8 cellular contexts compared by ENCODE assay signal in the genomic region with DNA sequence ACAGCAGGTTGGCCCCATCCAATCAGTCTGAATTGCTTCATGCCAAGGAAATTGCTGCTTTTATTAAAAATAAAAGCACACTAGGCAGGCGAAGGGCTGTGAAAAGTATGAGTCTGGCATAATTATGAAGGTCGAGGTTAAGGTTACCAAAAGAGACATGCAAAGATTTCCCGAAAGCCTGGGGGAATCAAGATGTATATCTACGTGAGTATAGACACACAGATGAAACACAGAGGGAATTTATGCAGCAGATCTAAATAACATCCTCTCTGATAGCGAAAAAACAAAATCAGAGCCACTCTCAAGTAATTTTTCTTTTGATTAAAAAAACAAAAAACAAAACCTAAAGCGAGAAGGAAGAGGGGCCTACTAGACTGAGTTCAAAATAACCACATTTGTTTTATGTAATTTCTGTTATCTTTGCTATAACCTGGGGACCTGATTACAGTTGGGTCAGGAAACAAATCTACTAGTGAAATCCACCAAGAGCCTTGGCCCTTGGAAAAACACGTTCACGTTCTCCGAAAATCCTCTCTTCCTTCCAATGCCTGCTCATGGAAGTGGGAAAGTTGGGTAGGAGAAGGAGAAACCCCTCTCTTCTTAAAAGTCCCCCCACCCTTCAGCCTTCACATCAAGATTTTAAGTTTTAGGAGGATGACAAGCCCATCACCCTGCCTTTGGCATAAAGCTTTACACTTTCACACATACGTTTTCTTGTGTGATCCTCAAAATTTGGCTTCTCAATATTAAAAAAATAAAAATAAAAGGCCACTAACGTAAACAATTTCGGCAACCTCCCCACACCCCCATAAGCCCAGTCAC. TPM values are rescaled to one million over a fixed set of nuclear protein-coding genes. Genes with fewer than 3 reads are reported as not detected.
DNase-seq lines count a peak whose midpoint lies in the region; ATAC-seq and TF ChIP-seq lines count a peak whose summit lies in the region.

No MANE protein-coding gene starts in this region.

- H3K4me3 ChIP-seq in CD8-positive, alpha-beta T cell (ENCODE audit: low read depth, low read length) = peak overlapping the region; percentile 83
- H3K4me3 ChIP-seq in Peyer's patch (peak overlapping the region; percentile 93 to 99 (median 98)), epithelial cell of proximal tubule (ENCODE audit: low read depth, low read length) (peak overlapping the region; percentile 75), ovary (peak overlapping the region; percentile 96)

- H3K4me1 ChIP-seq in CD8-positive, alpha-beta T cell (ENCODE audit: insufficient read depth, low read length) = peaks cover 58% of the 10 kb centered on the region
- H3K4me1 ChIP-seq in Peyer's patch (peaks cover 0 to 51% (median 0%) of the 10 kb centered on the region in 4 donors), ovary (ENCODE audit: insufficient read depth) (peaks cover 14% of the 10 kb centered on the region)

- H3K27me3 Mint-ChIP-seq in CD8-positive, alpha-beta T cell (ENCODE audit: low read depth) = no peaks in the 10 kb centered on the region

- intact Hi-C loops in CD8-positive, alpha-beta T cell (cut with DNase I, micrococcal nuclease) = loop anchor here (1.0 to 10.0 kb wide), 9 partner anchors 8 to 653 kb away; a partner anchor contains a TSS
- intact Hi-C loops in ovary (cut with DNase I) = no loop called here

- H3K36me3 Mint-ChIP-seq in CD8-positive, alpha-beta T cell = peaks cover 63% of the 10 kb centered on the region

- TF ChIP-seq POLR2A in Peyer's patch (IDR thresholded peaks at IDR 0.05) (no peak), ovary (IDR thresholded peaks at IDR 0.05) (no peak)

- H3K27me3 ChIP-seq in CD8-positive, alpha-beta T cell (ENCODE audit: insufficient read depth, low read length) = no peaks in the 10 kb centered on the region
- H3K27me3 ChIP-seq in Peyer's patch = no peaks in the 10 kb centered on the region
- no peaks in the 10 kb centered on the region for H3K27me3 ChIP-seq in ovary

- no peaks in the 10 kb centered on the region for H3K9me3 Mint-ChIP-seq in CD8-positive, alpha-beta T cell

- 9 to 11% (median 9%) methylated on average over 12 of the region's 12 CpGs for WGBS in ovary, 3 donors

- ATAC-seq in CD8-positive, alpha-beta T cell = no peak
- no peak for ATAC-seq in HG02884 (IDR thresholded peaks at IDR 0.05; ENCODE audit: unreplicated experiment)

- CTCF ChIA-PET in CD8-positive, alpha-beta T cell (lab: Charles Lee) = interaction anchor here (0.7 to 7.9 kb wide), 4 partner anchors 45 to 82 kb away, joined by 3 to 51 read pairs (median 24); no protein-coding TSS in a partner anchor

- peak overlapping the region; percentile 58 for H3K27ac ChIP-seq in CD8-positive, alpha-beta T cell (ENCODE audit: low read depth, low read length)
- H3K27ac ChIP-seq in Peyer's patch (peak overlapping the region in 3 of 4 donors; percentile 90 to 94 (median 93)), ovary (peak overlapping the region in 1 of 2 donors; percentile 94)

- no peak for TF ChIP-seq CTCF in CD8-positive, alpha-beta T cell (IDR thresholded peaks at IDR 0.05)
- no peak for TF ChIP-seq CTCF in Peyer's patch (IDR thresholded peaks at IDR 0.05)
- no peak for TF ChIP-seq CTCF in epithelial cell of proximal tubule (conservative IDR thresholded peaks at IDR 0.05; ENCODE audit: low read depth, low read length)
- TF ChIP-seq CTCF in ovary (IDR thresholded peaks at IDR 0.05) = no peak

- H3K27ac Mint-ChIP-seq in CD8-positive, alpha-beta T cell = peak overlapping the region; percentile 97

- TF ChIP-seq EP300 in ovary (IDR thresholded peaks at IDR 0.05) = no peak

- POLR2A ChIA-PET in CD8-positive, alpha-beta T cell (lab: Charles Lee) = interaction anchor here (0.6 to 2.7 kb wide), 7 partner anchors 8 to 205 kb away, joined by 3 to 13 read pairs (median 3); a partner anchor contains a TSS

- peaks cover 4% of the 10 kb centered on the region for H3K36me3 ChIP-seq in CD8-positive, alpha-beta T cell (ENCODE audit: insufficient read depth, low read length)
- H3K36me3 ChIP-seq in Peyer's patch = no peaks in the 10 kb centered on the region
- H3K36me3 ChIP-seq in ovary = no peaks in the 10 kb centered on the region

- no peak for DNase-seq in CD8-positive, alpha-beta T cell
- no peak for DNase-seq in Peyer's patch
- no peak for DNase-seq in epithelial cell of proximal tubule (ENCODE audit: low read depth)
- DNase-seq in ovary = no peak
- DNase-seq in islet precursor cell = no peak
- DNase-seq in NCI-H2081 (lab: John Stamatoyannopoulos, UW) = no peak
- no peak for DNase-seq in D341Med (ENCODE audit: low spot score)

- H3K4me3 Mint-ChIP-seq in CD8-positive, alpha-beta T cell = peak overlapping the region; percentile 96

- H3K9me3 ChIP-seq in CD8-positive, alpha-beta T cell (ENCODE audit: low read length) = no peaks in the 10 kb centered on the region
- H3K9me3 ChIP-seq in Peyer's patch (no peaks in the 10 kb centered on the region), ovary (no peaks in the 10 kb centered on the region)

- peaks cover 71% of the 10 kb centered on the region for H3K4me1 Mint-ChIP-seq in CD8-positive, alpha-beta T cell (ENCODE audit: low read depth)

RNA-seq across cellular contexts. Expression of a gene that starts 1.4 kb away (rescaled TPM):
- 100 to 1,000 TPM; 156 to 174 TPM for total RNA-seq in CD8-positive, alpha-beta T cell
- 10 to 100 TPM; 44.3 to 85.0 (median 60.3) TPM for total RNA-seq in Peyer's patch
- total RNA-seq in epithelial cell of proximal tubule = 12.8 and 32.2 TPM in 2 replicates
- total RNA-seq in ovary = 10 to 100 TPM; 13.2 to 53.6 (median 38.0) TPM
- polyA plus RNA-seq in ovary = 10 to 100 TPM in 1 of 2 donors, 1 to 10 TPM in 1; 7.4 to 27.1 TPM

Comparison
In these comparisons a context has a peak if more than half of its experiments do, and no peak if none do; other contexts are left out.
1. intact Hi-C loops: an anchor here in CD8-positive, alpha-beta T cell (1.0 to 10.0 kb wide); none called in ovary.